ENCODE assay signal across 10 cellular contexts in genomic region chr15:101115887-101116680, GRCh38.
DNase-seq lines count a peak whose midpoint lies in the region; ATAC-seq and TF ChIP-seq lines count a peak whose summit lies in the region.
"Had no signal": no experiment of that assay in that cellular context is flagged by ENCODE, and none has a peak within 500 bp of the region (broad histone marks: within the 10 kb centered on the region; RNA-seq: fewer than 3 reads in every experiment).

No MANE protein-coding gene starts in this region.

- no peaks in the 10 kb centered on the region for H3K27me3 ChIP-seq in MG63

- H3K4me3 Mint-ChIP-seq in activated CD4-positive, alpha-beta T cell treated with anti-CD3 and anti-CD28 coated beads for 36 hours = no peak overlapping the region

- intact Hi-C loops in activated CD4-positive, alpha-beta T cell treated with anti-CD3 and anti-CD28 coated beads for 36 hours (cut with DNase I, micrococcal nuclease) = no loop called here
- intact Hi-C loops in left colon (cut with DNase I, micrococcal nuclease) = no loop called here

- H3K4me3 ChIP-seq in MG63 = no peak overlapping the region

- H3K4me1 Mint-ChIP-seq in activated CD4-positive, alpha-beta T cell treated with anti-CD3 and anti-CD28 coated beads for 36 hours = peaks cover 8% of the 10 kb centered on the region

- no peaks in the 10 kb centered on the region for H3K9me3 ChIP-seq in MG63

- no peaks in the 10 kb centered on the region for H3K9me3 Mint-ChIP-seq in activated CD4-positive, alpha-beta T cell treated with anti-CD3 and anti-CD28 coated beads for 36 hours (ENCODE audit: low read depth)

- no peaks in the 10 kb centered on the region for H3K36me3 Mint-ChIP-seq in activated CD4-positive, alpha-beta T cell treated with anti-CD3 and anti-CD28 coated beads for 36 hours (ENCODE audit: low read depth)

- no peak for TF ChIP-seq CTCF in omental fat pad (IDR thresholded peaks at IDR 0.05)

- ATAC-seq in omental fat pad (ENCODE audit: low FRiP score) (peak; percentile 38), HG03280 (IDR thresholded peaks at IDR 0.05; ENCODE audit: unreplicated experiment) (no peak), left colon (no peak)
- ATAC-seq in activated CD4-positive, alpha-beta T cell treated with anti-CD3 and anti-CD28 coated beads for 36 hours = no peak

- POLR2A ChIA-PET in activated CD4-positive, alpha-beta T cell treated with anti-CD3 and anti-CD28 coated beads for 36 hours (lab: Charles Lee) = no interaction called here

- H3K36me3 ChIP-seq in MG63 = no peaks in the 10 kb centered on the region

- CTCF ChIA-PET in activated CD4-positive, alpha-beta T cell treated with anti-CD3 and anti-CD28 coated beads for 36 hours (lab: Charles Lee) = interaction anchor here (2.3 kb wide), 1 partner anchor 10 kb away, joined by 7 read pairs; no protein-coding TSS in a partner anchor

- no peak overlapping the region for H3K27ac Mint-ChIP-seq in activated CD4-positive, alpha-beta T cell treated with anti-CD3 and anti-CD28 coated beads for 36 hours

- no peaks in the 10 kb centered on the region for H3K27me3 Mint-ChIP-seq in activated CD4-positive, alpha-beta T cell treated with anti-CD3 and anti-CD28 coated beads for 36 hours

- DNase-seq in AG08396 (ENCODE audit: low spot score) (peak; percentile 53), MG63 (peak; percentile 53), fibroblast of gingiva (ENCODE audit: low read depth) (peak; percentile 34), omental fat pad (ENCODE audit: low spot score) (no peak), HuH-7 (ENCODE audit: low spot score) (no peak), left colon (no peak)
- DNase-seq in activated CD4-positive, alpha-beta T cell treated with anti-CD3 and anti-CD28 coated beads for 36 hours = no peak
- DNase-seq: Calu3, NCI-H526 treated with DMSO at 0.1 percent for 48 hours had no signal

Comparison
In these comparisons a context has a peak if more than half of its experiments do, and no peak if none do; other contexts are left out.
1. DNase-seq: peak in AG08396 (single experiment), MG63 (single experiment) and fibroblast of gingiva (single experiment); none in omental fat pad (single experiment), HuH-7 (single experiment), activated CD4-positive, alpha-beta T cell treated with anti-CD3 and anti-CD28 coated beads for 36 hours (single experiment) and left colon (0 of 2).